Comparison of ENCODE assay signal across 14 cellular contexts in the genomic region with DNA sequence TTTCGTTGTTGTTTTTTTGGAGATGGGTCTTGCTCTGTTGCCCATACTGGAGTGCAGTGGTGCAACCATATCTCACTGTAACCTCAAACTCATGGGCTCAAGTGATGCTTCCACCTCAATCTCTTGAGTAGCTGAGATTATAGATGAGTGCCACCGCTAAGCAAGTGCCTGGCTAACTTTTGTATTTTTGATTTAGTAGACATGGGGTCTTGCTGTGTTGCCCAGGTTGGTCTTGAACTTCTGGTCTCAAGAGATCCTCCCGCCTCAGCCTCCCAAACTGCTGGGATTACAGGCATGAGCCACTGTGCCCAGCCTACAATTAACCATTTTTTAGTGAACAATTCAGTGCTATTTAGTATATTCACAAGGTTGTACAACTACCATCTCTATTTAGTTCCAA. TPM values are rescaled to one million over a fixed set of nuclear protein-coding genes. Genes with fewer than 3 reads are reported as not detected.
DNase-seq lines count a peak whose midpoint lies in the region; ATAC-seq and TF ChIP-seq lines count a peak whose summit lies in the region.
"Had no signal": no experiment of that assay in that cellular context is flagged by ENCODE, and none has a peak within 500 bp of the region (broad histone marks: within the 10 kb centered on the region; RNA-seq: fewer than 3 reads in every experiment).

No MANE protein-coding gene starts in this region.

- no peak overlapping the region for H3K4me2 ChIP-seq in hepatocyte

- H3K9me3 Mint-ChIP-seq in activated T-cell treated with anti-CD3 and anti-CD28 coated beads, Interleukin-2, amount 50 U/mL, for 4 hours, result no peaks in the 10 kb centered on the region

- TF ChIP-seq CTCF in hepatocyte (IDR thresholded peaks at IDR 0.05; ENCODE audit: poor library complexity), result no peak
- TF ChIP-seq CTCF in stomach (IDR thresholded peaks at IDR 0.05), result no peak
- TF ChIP-seq CTCF in dorsolateral prefrontal cortex (IDR thresholded peaks at IDR 0.05 in 54 of 56, conservative IDR thresholded peaks at IDR 0.05 in 2 of 56; ENCODE audit: low read depth in 1 of 56, partially characterized antibody in 56 of 56), result no peak

- no peaks in the 10 kb centered on the region for H3K27me3 Mint-ChIP-seq in activated T-cell treated with anti-CD3 and anti-CD28 coated beads, Interleukin-2, amount 50 U/mL, for 4 hours (ENCODE audit: low read depth)
- H3K27me3 Mint-ChIP-seq in T-helper 17 cell, result no peaks in the 10 kb centered on the region

- H3K4me3 ChIP-seq in hepatocyte (no peak overlapping the region), stomach (no peak overlapping the region), dorsolateral prefrontal cortex (no peak overlapping the region)
- H3K4me3 ChIP-seq: K562, mucosa of descending colon had no signal

- peak overlapping the region; percentile 92 for H3K27ac Mint-ChIP-seq in T-helper 17 cell

- peak overlapping the region; percentile 42 for H3K4me3 Mint-ChIP-seq in activated T-cell treated with anti-CD3 and anti-CD28 coated beads, Interleukin-2, amount 50 U/mL, for 4 hours
- peak overlapping the region; percentile 78 for H3K4me3 Mint-ChIP-seq in T-helper 17 cell

- intact Hi-C loops in stomach (cut with DNase I; ENCODE audit: low total_unique reads) (no loop called here), dorsolateral prefrontal cortex (cut with DNase I) (no loop called here)

- peaks cover 17% of the 10 kb centered on the region for H4K20me1 ChIP-seq in hepatocyte (ENCODE audit: insufficient read depth, poor library complexity, severe bottlenecking)

- ATAC-seq in activated T-cell treated with anti-CD3 and anti-CD28 coated beads, Interleukin-2, amount 50 U/mL, for 4 hours, result no peak
- ATAC-seq in T-helper 17 cell, result no peak
- ATAC-seq: K562, mucosa of descending colon had no signal

- peaks cover 49% of the 10 kb centered on the region for H3K36me3 Mint-ChIP-seq in activated T-cell treated with anti-CD3 and anti-CD28 coated beads, Interleukin-2, amount 50 U/mL, for 4 hours (ENCODE audit: insufficient read depth)
- H3K36me3 Mint-ChIP-seq in T-helper 17 cell (ENCODE audit: low read depth), result peaks cover 7% of the 10 kb centered on the region

- H3K27me3 ChIP-seq in hepatocyte, result no peaks in the 10 kb centered on the region
- H3K27me3 ChIP-seq in stomach, result no peaks in the 10 kb centered on the region
- no peaks in the 10 kb centered on the region for H3K27me3 ChIP-seq in dorsolateral prefrontal cortex

- H3K79me2 ChIP-seq in hepatocyte, result peaks cover 80% of the 10 kb centered on the region

- 92% methylated on average over 3 of the region's 3 CpGs for WGBS in hepatocyte (ENCODE audit: low lambda C conversion rate, missing lambda C conversion rate)
- 89 to 94% (median 91%) methylated on average over 3 of the region's 3 CpGs for WGBS in stomach, 5 donors

- H3K4me1 Mint-ChIP-seq in activated T-cell treated with anti-CD3 and anti-CD28 coated beads, Interleukin-2, amount 50 U/mL, for 4 hours (ENCODE audit: low read depth), result peaks cover 81% of the 10 kb centered on the region
- peaks cover 63% of the 10 kb centered on the region for H3K4me1 Mint-ChIP-seq in T-helper 17 cell

- DNase-seq in activated T-cell treated with anti-CD3 and anti-CD28 coated beads, Interleukin-2, amount 50 U/mL, for 4 hours, result no peak
- DNase-seq in activated T-cell treated with anti-CD3 and anti-CD28 coated beads, Interleukin-2, amount 50 U/mL, for 1 hour, result no peak
- DNase-seq in T-helper 17 cell, result no peak
- DNase-seq in hepatocyte (ENCODE audit: low spot score), result no peak
- no peak for DNase-seq in stomach
- DNase-seq in ureter (ENCODE audit: low spot score), result no peak
- DNase-seq in superior temporal gyrus (ENCODE audit: extremely low spot score), result no peak
- no peak for DNase-seq in dorsolateral prefrontal cortex
- DNase-seq: Calu3, mucosa of descending colon, NCI-H1048, NCI-H2171 treated with DMSO at 0.1 percent for 48 hours, posterior cingulate gyrus had no signal

- H3K36me3 ChIP-seq in hepatocyte (replicated peaks; ENCODE audit: insufficient read depth, low read depth) (no peaks in the 10 kb centered on the region), stomach (peaks cover 0 to 6% (median 4%) of the 10 kb centered on the region in 4 donors)

- H2AFZ ChIP-seq in hepatocyte, result no peak overlapping the region

- H3K27ac ChIP-seq in hepatocyte (peak overlapping the region; percentile 62), stomach (peak overlapping the region in 4 of 5 donors; percentile 74 to 86 (median 76)), dorsolateral prefrontal cortex (no peak overlapping the region)

- no peak for TF ChIP-seq EP300 in stomach (IDR thresholded peaks at IDR 0.05)

- TF ChIP-seq POLR2A in stomach (IDR thresholded peaks at IDR 0.05), result no peak

- H3K9me2 ChIP-seq in hepatocyte (replicated peaks; ENCODE audit: insufficient read depth), result no peaks in the 10 kb centered on the region

- H3K9me3 ChIP-seq in T-helper 17 cell (ENCODE audit: control insufficient read depth, low read length, poor library complexity, severe bottlenecking), result no peaks in the 10 kb centered on the region
- H3K9me3 ChIP-seq in hepatocyte (ENCODE audit: low read depth), result no peaks in the 10 kb centered on the region
- H3K9me3 ChIP-seq in stomach, result no peaks in the 10 kb centered on the region
- H3K9me3 ChIP-seq: mucosa of descending colon had no signal

- H3K4me1 ChIP-seq in hepatocyte (ENCODE audit: insufficient read depth), result peaks cover 7% of the 10 kb centered on the region
- peaks cover 13 to 60% (median 33%) of the 10 kb centered on the region in 4 donors for H3K4me1 ChIP-seq in stomach

RNA-seq across cellular contexts. Expression of gene ARHGEF3, which starts 42.2 kb away (rescaled TPM):
- total RNA-seq in activated T-cell treated with anti-CD3 and anti-CD28 coated beads, Interleukin-2, amount 50 U/mL, for 4 hours, result 10 to 100 TPM; 42.4 to 53.9 (median 44.7) TPM
- 10 to 100 TPM; 70.2 to 71.0 TPM for total RNA-seq in T-helper 17 cell
- 39.6 and 41.7 TPM in 2 replicates for total RNA-seq in hepatocyte
- polyA plus RNA-seq in hepatocyte, result 52.4 and 63.8 TPM in 2 replicates
- 10 to 100 TPM in 4 of 5 donors, 1 to 10 TPM in 1; 6.2 to 23.8 (median 17.5) TPM for total RNA-seq in stomach
- 10 to 100 TPM in 1 of 3 donors, 1 to 10 TPM in 2; 8.2 to 12.7 (median 9.2) TPM for polyA plus RNA-seq in stomach
- 50.0 TPM for total RNA-seq in ureter
- total RNA-seq in dorsolateral prefrontal cortex, result 10 to 100 TPM; 20.5 to 88.5 (median 62.5) TPM

Comparison
In these comparisons a context has a peak if more than half of its experiments do, and no peak if none do; other contexts are left out.
1. H3K27ac ChIP-seq: peak in hepatocyte (single experiment) and stomach (4 of 5); none in dorsolateral prefrontal cortex (0 of 59).